10 cellular contexts compared by ENCODE assay signal in the genomic region with DNA sequence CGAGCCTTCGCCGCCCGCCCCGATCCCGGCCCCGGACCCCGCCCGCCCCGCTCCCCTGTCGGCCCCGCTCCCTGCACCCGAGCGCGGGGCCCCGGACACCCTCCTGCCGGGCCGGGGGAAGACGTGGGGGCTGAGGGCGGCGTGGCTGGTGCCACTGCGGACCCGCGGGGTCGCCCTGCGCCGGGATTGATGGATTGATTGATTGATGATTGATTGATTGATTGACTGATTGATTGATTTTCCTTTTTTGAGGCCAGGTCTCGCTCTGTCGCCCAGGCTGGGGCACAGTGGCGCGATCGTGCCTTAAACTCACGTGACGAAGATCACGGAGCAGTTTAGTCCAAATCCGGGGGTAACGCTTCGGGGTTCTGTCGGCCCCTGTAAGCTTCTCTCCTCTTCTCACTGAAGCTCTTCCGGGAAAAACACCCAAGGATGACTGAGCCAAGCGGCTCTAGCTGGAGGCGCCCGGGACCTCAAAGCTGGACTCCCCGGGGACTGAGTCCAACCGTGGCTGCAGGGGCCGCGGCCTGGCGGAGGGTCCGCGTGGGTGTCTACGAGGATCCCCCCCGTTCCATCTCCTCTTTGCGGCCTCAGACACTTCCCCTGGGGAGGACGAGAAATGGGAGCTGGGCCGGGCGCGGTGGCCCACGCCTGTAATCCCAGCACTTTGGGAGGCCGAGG. TPM values are rescaled to one million over a fixed set of nuclear protein-coding genes. Genes with fewer than 3 reads are reported as not detected.
A peak's percentile ranks its signal among the peaks of the same experiment; 100 is the strongest.
DNase-seq lines count a peak whose midpoint lies in the region; ATAC-seq and TF ChIP-seq lines count a peak whose summit lies in the region.
"Had no signal": no experiment of that assay in that cellular context is flagged by ENCODE, and none has a peak within 500 bp of the region (broad histone marks: within the 10 kb centered on the region; RNA-seq: fewer than 3 reads in every experiment).

No MANE protein-coding gene starts in this region.

- ATAC-seq in left lung: no peak
- ATAC-seq in HG03565 (IDR thresholded peaks at IDR 0.05; ENCODE audit: unreplicated experiment): no peak
- ATAC-seq in GM21526 (IDR thresholded peaks at IDR 0.05; ENCODE audit: low FRiP score, unreplicated experiment): no peak

- H3K27me3 Mint-ChIP-seq in activated CD4-positive, alpha-beta T cell treated with anti-CD3 and anti-CD28 coated beads, Interleukin-2, amount 10 ng/mL, durations not matched to agents 24 days and 14 days: peaks cover 52% of the 10 kb centered on the region

- peaks cover 19% of the 10 kb centered on the region for H3K27me3 ChIP-seq in WERI-Rb-1 (ENCODE audit: insufficient read depth, low read depth, severe bottlenecking)
- H3K27me3 ChIP-seq in left lung: peaks cover 0 to 60% of the 10 kb centered on the region in 2 donors
- H3K27me3 ChIP-seq in subcutaneous abdominal adipose tissue (ENCODE audit: control insufficient read depth in 5 of 5, insufficient read depth in 4 of 5, low read length in 5 of 5): peaks cover 10 to 41% (median 26%) of the 10 kb centered on the region in 5 donors

- peaks cover 5 to 57% of the 10 kb centered on the region in 2 donors for H3K4me1 ChIP-seq in left lung
- H3K4me1 ChIP-seq in subcutaneous abdominal adipose tissue (ENCODE audit: control insufficient read depth in 5 of 5, insufficient read depth in 5 of 5, low read length in 5 of 5): peaks cover 0 to 57% (median 25%) of the 10 kb centered on the region in 5 donors

- H3K36me3 Mint-ChIP-seq in activated CD4-positive, alpha-beta T cell treated with anti-CD3 and anti-CD28 coated beads, Interleukin-2, amount 10 ng/mL, durations not matched to agents 24 days and 14 days (ENCODE audit: low read depth): peaks cover 5% of the 10 kb centered on the region

- no peak for TF ChIP-seq CTCF in WERI-Rb-1 (IDR thresholded peaks at IDR 0.05; ENCODE audit: low read depth, low read length)
- no peak for TF ChIP-seq CTCF in left lung (IDR thresholded peaks at IDR 0.05)

- H3K4me1 Mint-ChIP-seq in activated CD4-positive, alpha-beta T cell treated with anti-CD3 and anti-CD28 coated beads, Interleukin-2, amount 10 ng/mL, durations not matched to agents 24 days and 14 days: peaks cover 13% of the 10 kb centered on the region

- H3K27ac Mint-ChIP-seq in activated CD4-positive, alpha-beta T cell treated with anti-CD3 and anti-CD28 coated beads, Interleukin-2, amount 10 ng/mL, durations not matched to agents 24 days and 14 days: peak overlapping the region; percentile 84

- peak overlapping the region; percentile 92 for H3K4me3 Mint-ChIP-seq in activated CD4-positive, alpha-beta T cell treated with anti-CD3 and anti-CD28 coated beads, Interleukin-2, amount 10 ng/mL, durations not matched to agents 24 days and 14 days

- intact Hi-C loops in activated CD4-positive, alpha-beta T cell treated with anti-CD3 and anti-CD28 coated beads, Interleukin-2, amount 10 ng/mL, durations not matched to agents 24 days and 14 days (cut with micrococcal nuclease): no loop called here
- intact Hi-C loops in left lung (cut with DNase I): no loop called here

- H3K9me3 ChIP-seq in WERI-Rb-1 (ENCODE audit: severe bottlenecking) (no peaks in the 10 kb centered on the region), left lung (no peaks in the 10 kb centered on the region), subcutaneous abdominal adipose tissue (ENCODE audit: control insufficient read depth in 5 of 5, low read length in 5 of 5) (peaks cover 0 to 2% (median 0%) of the 10 kb centered on the region in 5 donors)

- H3K4me3 ChIP-seq in WERI-Rb-1 (ENCODE audit: low read depth, low read length) (peak overlapping the region; percentile 34; the same call in 1 of the 2 replicates), left lung (peak overlapping the region; percentile 43 to 61), subcutaneous abdominal adipose tissue (ENCODE audit: low read depth in 1 of 5, low read length in 5 of 5) (peak overlapping the region in 4 of 5 donors; percentile 42 to 71 (median 55))

- no peaks in the 10 kb centered on the region for H3K9me3 Mint-ChIP-seq in activated CD4-positive, alpha-beta T cell treated with anti-CD3 and anti-CD28 coated beads, Interleukin-2, amount 10 ng/mL, durations not matched to agents 24 days and 14 days

- DNase-seq in activated CD4-positive, alpha-beta T cell treated with anti-CD3 and anti-CD28 coated beads, Interleukin-2, amount 10 ng/mL, durations not matched to agents 24 days and 14 days: no peak
- DNase-seq in activated CD4-positive, alpha-beta T cell treated with anti-CD3 and anti-CD28 coated beads, Interleukin-2, amount 50 U/mL, for 4 hours: no peak
- DNase-seq in WERI-Rb-1: no peak
- DNase-seq in left lung: peak in 1 of 2 donors; percentile 76
- DNase-seq in activated gamma-delta T cell (lab: John Stamatoyannopoulos, UW): no peak
- DNase-seq: GOT3, NCI-H2171 had no signal

- H3K27ac ChIP-seq in WERI-Rb-1: no peak overlapping the region
- H3K27ac ChIP-seq in left lung: peak overlapping the region in 1 of 2 donors; percentile 39
- H3K27ac ChIP-seq in subcutaneous abdominal adipose tissue (ENCODE audit: low read depth, low read length): no peak overlapping the region

- H3K9ac ChIP-seq in subcutaneous abdominal adipose tissue (ENCODE audit: low read length in 5 of 5): peak overlapping the region in 3 of 5 donors; percentile 20 to 41 (median 27)

- H3K36me3 ChIP-seq in WERI-Rb-1: no peaks in the 10 kb centered on the region
- no peaks in the 10 kb centered on the region for H3K36me3 ChIP-seq in left lung
- H3K36me3 ChIP-seq in subcutaneous abdominal adipose tissue (ENCODE audit: control insufficient read depth in 5 of 5, insufficient read depth in 5 of 5, low read length in 5 of 5): peaks cover 0 to 6% (median 0%) of the 10 kb centered on the region in 5 donors

RNA-seq across cellular contexts. Expression of a gene that starts 40.2 kb away (rescaled TPM):
- not detected in 2 replicates for total RNA-seq in activated CD4-positive, alpha-beta T cell treated with anti-CD3 and anti-CD28 coated beads, Interleukin-2, amount 10 ng/mL, durations not matched to agents 24 days and 14 days
- not detected for total RNA-seq in left lung

RNA-seq across cellular contexts. Expression of a gene that starts 49.4 kb away (rescaled TPM):
- total RNA-seq in activated CD4-positive, alpha-beta T cell treated with anti-CD3 and anti-CD28 coated beads, Interleukin-2, amount 10 ng/mL, durations not matched to agents 24 days and 14 days: 0.07 TPM in 2 replicates
- not detected for total RNA-seq in left lung

RNA-seq across cellular contexts. Expression of a gene that starts 50.2 kb away (rescaled TPM):
- total RNA-seq in activated CD4-positive, alpha-beta T cell treated with anti-CD3 and anti-CD28 coated beads, Interleukin-2, amount 10 ng/mL, durations not matched to agents 24 days and 14 days: 58.9 and 66.4 TPM in 2 replicates
- 100 to 1,000 TPM; 147 to 187 TPM for total RNA-seq in left lung
